ENCODE assay signal across 8 cellular contexts in genomic region chr17:7562208-7562605, GRCh38. TPM values are rescaled to one million over a fixed set of nuclear protein-coding genes. Genes with fewer than 3 reads are reported as not detected.
DNase-seq lines count a peak whose midpoint lies in the region; ATAC-seq, FAIRE-seq and TF ChIP-seq lines count a peak whose summit lies in the region.

No MANE protein-coding gene starts in this region.

- no peak for FAIRE-seq in A549 (lab: Jason Lieb, UNC)

- CTCF ChIA-PET in A549 (lab: Yijun Ruan, JAX): interaction anchor here (0.6 to 11.3 kb wide), 15 partner anchors 8 to 233 kb away, joined by 4 to 232 read pairs (median 30); partner anchors contain the start of genes FGF11, NEURL4, NLGN2 and TMEM102

- peaks cover 45% of the 10 kb centered on the region for H3K4me1 ChIP-seq in A549

- no peaks in the 10 kb centered on the region for H3K27me3 Mint-ChIP-seq in T-helper 17 cell
- peaks cover 9% of the 10 kb centered on the region for H3K27me3 Mint-ChIP-seq in glutamatergic neuron (ENCODE audit: unreplicated experiment)

- H3K27ac ChIP-seq in A549: peak overlapping the region; percentile 90 to 97

- H3K4me3 Mint-ChIP-seq in T-helper 17 cell (peak overlapping the region; percentile 97), glutamatergic neuron (ENCODE audit: unreplicated experiment) (peak overlapping the region; percentile 98)
- peak overlapping the region; percentile 90 for H3K4me3 Mint-ChIP-seq in stimulated activated effector memory CD8-positive, alpha-beta T cell treated with anti-CD3 and anti-CD28 coated beads, Interleukin-12 subunit alpha, Interleukin-12 subunit beta, amount 100 ng/mL, for 72 hours

- ATAC-seq in A549 (peak; percentile 0 to 7; a peak in 3 of 6 replicates), GM21381 (IDR thresholded peaks at IDR 0.05; ENCODE audit: unreplicated experiment) (peak; percentile 7), T-helper 17 cell (no peak), GM18498 (IDR thresholded peaks at IDR 0.05; ENCODE audit: unreplicated experiment) (no peak)
- no peak for ATAC-seq in stimulated activated effector memory CD8-positive, alpha-beta T cell treated with anti-CD3 and anti-CD28 coated beads, Interleukin-12 subunit alpha, Interleukin-12 subunit beta, amount 100 ng/mL, for 72 hours

- H3K4me1 Mint-ChIP-seq in T-helper 17 cell: peaks cover 32% of the 10 kb centered on the region
- H3K4me1 Mint-ChIP-seq in glutamatergic neuron (ENCODE audit: low read depth, unreplicated experiment): peaks cover 12% of the 10 kb centered on the region
- H3K4me1 Mint-ChIP-seq in stimulated activated effector memory CD8-positive, alpha-beta T cell treated with anti-CD3 and anti-CD28 coated beads, Interleukin-12 subunit alpha, Interleukin-12 subunit beta, amount 100 ng/mL, for 72 hours: peaks cover 46% of the 10 kb centered on the region

- no peak for TF ChIP-seq EP300 in A549 (IDR thresholded peaks at IDR 0.05)

- peak overlapping the region; percentile 89 for H3K4me2 ChIP-seq in A549

- H3K9me3 Mint-ChIP-seq in glutamatergic neuron (ENCODE audit: unreplicated experiment): peaks cover 18% of the 10 kb centered on the region
- no peaks in the 10 kb centered on the region for H3K9me3 Mint-ChIP-seq in stimulated activated effector memory CD8-positive, alpha-beta T cell treated with anti-CD3 and anti-CD28 coated beads, Interleukin-12 subunit alpha, Interleukin-12 subunit beta, amount 100 ng/mL, for 72 hours

- no peak for TF ChIP-seq RAD21 in A549 (conservative IDR thresholded peaks at IDR 0.05 in 1 of 2, IDR thresholded peaks at IDR 0.05 in 1 of 2)

- no peaks in the 10 kb centered on the region for H3K36me3 Mint-ChIP-seq in T-helper 17 cell (ENCODE audit: low read depth)
- H3K36me3 Mint-ChIP-seq in glutamatergic neuron (ENCODE audit: unreplicated experiment): no peaks in the 10 kb centered on the region
- peaks cover 78% of the 10 kb centered on the region for H3K36me3 Mint-ChIP-seq in stimulated activated effector memory CD8-positive, alpha-beta T cell treated with anti-CD3 and anti-CD28 coated beads, Interleukin-12 subunit alpha, Interleukin-12 subunit beta, amount 100 ng/mL, for 72 hours

- H3K4me3 ChIP-seq in A549: peak overlapping the region; percentile 77

- TF ChIP-seq CTCF in A549 (IDR thresholded peaks at IDR 0.05) (no peak), glutamatergic neuron (IDR thresholded peaks at IDR 0.05; ENCODE audit: partially characterized antibody, unreplicated experiment) (no peak)

- H3K27ac Mint-ChIP-seq in T-helper 17 cell: peak overlapping the region; percentile 95
- peak overlapping the region; percentile 89 for H3K27ac Mint-ChIP-seq in glutamatergic neuron (ENCODE audit: unreplicated experiment)
- peak overlapping the region; percentile 94 for H3K27ac Mint-ChIP-seq in stimulated activated effector memory CD8-positive, alpha-beta T cell treated with anti-CD3 and anti-CD28 coated beads, Interleukin-12 subunit alpha, Interleukin-12 subunit beta, amount 100 ng/mL, for 72 hours

- no peak for DNase-seq in A549 (ENCODE audit: low read depth in 1 of 2, low spot score in 1 of 2)
- no peak for DNase-seq in T-helper 17 cell
- DNase-seq in glutamatergic neuron: no peak
- DNase-seq in stimulated activated effector memory CD8-positive, alpha-beta T cell treated with anti-CD3 and anti-CD28 coated beads, Interleukin-12 subunit alpha, Interleukin-12 subunit beta, amount 100 ng/mL, for 72 hours (ENCODE audit: low spot score in 2 of 2): peak in 1 of 2 donors; percentile 55
- DNase-seq in NCI-H187 treated with DMSO at 0.1 percent for 48 hours (lab: John Stamatoyannopoulos, UW): no peak
- DNase-seq in inferior parietal cortex (ENCODE audit: extremely low spot score): no peak

- POLR2A ChIA-PET in A549 (lab: Yijun Ruan, JAX): interaction anchor here (1.2 to 2.8 kb wide), 2 partner anchors 21 to 77 kb away, joined by 5 to 33 read pairs; partner anchors contain the start of genes MPDU1 and POLR2A

- 2% methylated on average over 25 of the region's 28 CpGs for WGBS in A549 (ENCODE audit: missing lambda C conversion rate)

- no peak for TF ChIP-seq POLR2A in A549 (IDR thresholded peaks at IDR 0.05; ENCODE audit: low read length)

- no peaks in the 10 kb centered on the region for H3K9me3 ChIP-seq in A549
- no peaks in the 10 kb centered on the region for H3K9me3 ChIP-seq in T-helper 17 cell (ENCODE audit: control insufficient read depth, low read length, poor library complexity, severe bottlenecking)

TF ChIP-seq in A549, 52 proteins besides CTCF, POLR2A, EP300 and RAD21:
- TF ChIP-seq KDM5A (IDR thresholded peaks at IDR 0.05) (peak; percentile 38; the same call in 1 of the 2 replicates), TFCP2L1 (CRISPR knock-in tag; IDR thresholded peaks at IDR 0.05) (no peak), CBX8 (IDR thresholded peaks at IDR 0.05) (no peak)

RNA-seq across cellular contexts. Expression of gene SENP3, which starts 0.5 kb away (rescaled TPM):
- polyA plus RNA-seq in A549 (2011; rRNA removed): 150 and 165 TPM in 2 replicates
- 122 and 159 TPM in 2 replicates for polyA plus RNA-seq in A549 (2012; cell fraction: cytosol; rRNA removed)
- 85.8 and 114 TPM in 2 replicates for polyA plus RNA-seq in A549 (2012; cell fraction: nucleus; rRNA removed)
- 104 to 119 TPM (median 114 TPM) in 3 replicates for polyA plus RNA-seq in A549 (2017; fragmentation: RNase III; extraction: RNeasy Plus Mini Kit Qiagen cat#74134 plus additional on column Dnase treatment)
- polyA minus RNA-seq in A549 (2011; rRNA and poly(A)+ RNA removed): 152 and 162 TPM in 2 replicates
- 10 to 100 TPM; 33.4 to 37.0 TPM for total RNA-seq in T-helper 17 cell
- 66.4 TPM for total RNA-seq in glutamatergic neuron (ENCODE audit: unreplicated experiment)

RNA-seq across cellular contexts. Expression of gene TNFSF13, which starts 3.7 kb away (rescaled TPM):
- polyA plus RNA-seq in A549 (2011; rRNA removed): 1.0 TPM in 2 replicates
- polyA plus RNA-seq in A549 (2012; cell fraction: cytosol; rRNA removed): 0.15 and 0.35 TPM in 2 replicates
- polyA plus RNA-seq in A549 (2012; cell fraction: nucleus; rRNA removed): 0.88 and 1.0 TPM in 2 replicates
- polyA plus RNA-seq in A549 (2017; fragmentation: RNase III; extraction: RNeasy Plus Mini Kit Qiagen cat#74134 plus additional on column Dnase treatment): 0.41 to 0.78 TPM (median 0.61 TPM) in 3 replicates
- 0.29 and 1.1 TPM in 2 replicates for polyA minus RNA-seq in A549 (2011; rRNA and poly(A)+ RNA removed)
- total RNA-seq in T-helper 17 cell: 1 to 10 TPM; 2.9 to 3.1 TPM
- total RNA-seq in glutamatergic neuron (ENCODE audit: unreplicated experiment): not detected

RNA-seq across cellular contexts. Expression of gene TNFSF12, which starts 13.3 kb away (rescaled TPM):
- polyA plus RNA-seq in A549 (2011; rRNA removed): 11.9 and 12.4 TPM in 2 replicates
- 15.2 and 16.6 TPM in 2 replicates for polyA plus RNA-seq in A549 (2012; cell fraction: cytosol; rRNA removed)
- 8.7 and 10.0 TPM in 2 replicates for polyA plus RNA-seq in A549 (2012; cell fraction: nucleus; rRNA removed)
- polyA plus RNA-seq in A549 (2017; fragmentation: RNase III; extraction: RNeasy Plus Mini Kit Qiagen cat#74134 plus additional on column Dnase treatment): 7.9 to 9.9 TPM (median 9.7 TPM) in 3 replicates
- 2.7 and 3.3 TPM in 2 replicates for polyA minus RNA-seq in A549 (2011; rRNA and poly(A)+ RNA removed)
- total RNA-seq in T-helper 17 cell: 10 to 100 TPM; 41.7 to 49.2 TPM
- 0.83 TPM for total RNA-seq in glutamatergic neuron (ENCODE audit: unreplicated experiment)

RNA-seq across cellular contexts. Expression of gene CD68, which starts 17.2 kb away (rescaled TPM):
- polyA plus RNA-seq in A549 (2011; rRNA removed) (14.9 and 17.7 TPM in 2 replicates), A549 (2017; fragmentation: RNase III; extraction: RNeasy Plus Mini Kit Qiagen cat#74134 plus additional on column Dnase treatment) (6.5 to 11.6 TPM (median 9.8 TPM) in 3 replicates)
- polyA plus RNA-seq in A549 (2012; cell fraction: cytosol; rRNA removed): 17.1 and 18.6 TPM in 2 replicates
- 3.5 and 7.3 TPM in 2 replicates for polyA plus RNA-seq in A549 (2012; cell fraction: nucleus; rRNA removed)
- 10.1 and 10.5 TPM in 2 replicates for polyA minus RNA-seq in A549 (2011; rRNA and poly(A)+ RNA removed)
- total RNA-seq in T-helper 17 cell (1 to 10 TPM; 3.9 to 8.1 TPM), glutamatergic neuron (ENCODE audit: unreplicated experiment) (not detected)

RNA-seq across cellular contexts. Expression of gene MPDU1, which starts 21.4 kb away (rescaled TPM):
- polyA plus RNA-seq in A549 (2011; rRNA removed): 148 and 204 TPM in 2 replicates
- 202 and 249 TPM in 2 replicates for polyA plus RNA-seq in A549 (2012; cell fraction: cytosol; rRNA removed)
- polyA plus RNA-seq in A549 (2012; cell fraction: nucleus; rRNA removed): 243 and 331 TPM in 2 replicates
- 126 to 134 TPM (median 127 TPM) in 3 replicates for polyA plus RNA-seq in A549 (2017; fragmentation: RNase III; extraction: RNeasy Plus Mini Kit Qiagen cat#74134 plus additional on column Dnase treatment)
- 156 and 191 TPM in 2 replicates for polyA minus RNA-seq in A549 (2011; rRNA and poly(A)+ RNA removed)
- 10 to 100 TPM; 28.9 to 32.7 TPM for total RNA-seq in T-helper 17 cell
- total RNA-seq in glutamatergic neuron (ENCODE audit: unreplicated experiment): 60.2 TPM

Comparison
In these comparisons a context has a peak if more than half of its experiments do, and no peak if none do; other contexts are left out.
1. ATAC-seq: peak in A549 (2 of 2) and GM21381 (single experiment); none in T-helper 17 cell (single experiment), stimulated activated effector memory CD8-positive, alpha-beta T cell treated with anti-CD3 and anti-CD28 coated beads, Interleukin-12 subunit alpha, Interleukin-12 subunit beta, amount 100 ng/mL, for 72 hours (single experiment) and GM18498 (single experiment).
2. RNA of gene TNFSF12, which starts 13.3 kb away (total RNA-seq): 41.7 to 49.2 TPM in T-helper 17 cell; 0.83 TPM in glutamatergic neuron (single experiment); every median in the first group is over 10 times any median in the second.
3. Peak in every context shown above with its lines, with median percentiles within 50 percentile points of each other: H3K27ac Mint-ChIP-seq and H3K4me3 Mint-ChIP-seq.